In genomic region chr12:104825408-104825807, GRCh38 we compare ENCODE assay signal across 13 cellular contexts.
DNase-seq lines count a peak whose midpoint lies in the region; ATAC-seq, FAIRE-seq and TF ChIP-seq lines count a peak whose summit lies in the region.
"Had no signal": no experiment of that assay in that cellular context is flagged by ENCODE, and none has a peak within 500 bp of the region (broad histone marks: within the 10 kb centered on the region; RNA-seq: fewer than 3 reads in every experiment).

No MANE protein-coding gene starts in this region.

- no peak overlapping the region for H3K27ac ChIP-seq in GM12878 (ENCODE audit: control insufficient read depth, insufficient read depth)
- H3K27ac ChIP-seq: SJSA1 had no signal

- no peaks in the 10 kb centered on the region for H3K27me3 ChIP-seq in GM12878 (replicated peaks in 1 of 2; ENCODE audit: control insufficient read depth in 2 of 2, insufficient read depth in 2 of 2, low read length in 1 of 2)

- BruUV-seq in GM12878 (replicated peaks; lab: Mats Ljungman, UMichigan), result no TSS peak

- H3K9me3 ChIP-seq in GM12878 (replicated peaks; ENCODE audit: control insufficient read depth, insufficient read depth, low read length), result peaks cover 5% of the 10 kb centered on the region; the same call in 2 of the 3 replicates
- H3K9me3 ChIP-seq: SJSA1 had no signal

- H3K4me2 ChIP-seq in GM12878 (ENCODE audit: control insufficient read depth, insufficient read depth), result no peak overlapping the region

- RAD21 ChIA-PET in GM12878 (lab: Charles Lee; ENCODE audit: unreplicated experiment), result interaction anchor here (0.7 kb wide), 1 partner anchor 444 kb away, joined by 3 read pairs; no protein-coding TSS in a partner anchor

- TF ChIP-seq RAD21 in GM12878 (IDR thresholded peaks at IDR 0.05; ENCODE audit: insufficient read depth, low read depth, low read length), result no peak

- CTCF ChIA-PET in GM12878 (lab: Yijun Ruan, JAX), result interaction anchor here (1.1 to 1.3 kb wide), 2 partner anchors 8 to 444 kb away, joined by 3 read pairs; no protein-coding TSS in a partner anchor

- WGBS in GM12878 (ENCODE audit: insufficient coverage, insufficient replicate concordance, low lambda C conversion rate, missing lambda C conversion rate), result 48% methylated on average over 2 of the region's 2 CpGs
- 81 to 91% methylated on average over 2 of the region's 2 CpGs for WGBS in lower leg skin, 2 donors

- H3K36me3 ChIP-seq in GM12878 (ENCODE audit: control insufficient read depth in 2 of 2, insufficient read depth in 2 of 2, low read length in 1 of 2), result no peaks in the 10 kb centered on the region
- H3K36me3 ChIP-seq: SJSA1 had no signal

- no peaks in the 10 kb centered on the region for H4K20me1 ChIP-seq in GM12878 (ENCODE audit: control insufficient read depth, insufficient read depth)

- H3K4me1 ChIP-seq in GM12878 (ENCODE audit: control insufficient read depth, insufficient read depth, low read length), result no peaks in the 10 kb centered on the region
- H3K4me1 ChIP-seq: SJSA1 had no signal

- no peaks in the 10 kb centered on the region for H3K79me2 ChIP-seq in GM12878 (ENCODE audit: control insufficient read depth, insufficient read depth, low read length)

- no peak overlapping the region for H2AFZ ChIP-seq in GM12878 (ENCODE audit: control insufficient read depth, low read depth, low read length)

- FAIRE-seq in GM12878 (lab: Jason Lieb, UNC), result no peak
- FAIRE-seq: A204.1 had no signal

- POLR2A ChIA-PET in GM12878 (lab: Charles Lee), result no interaction called here

- SMC1A ChIA-PET in GM12878 (lab: Charles Lee; ENCODE audit: uncharacterized antibody, unreplicated experiment), result no interaction called here

- no peak for ATAC-seq in GM12878

- H3K4me3 ChIP-seq in GM12878 (no peak overlapping the region), lower leg skin (ENCODE audit: low read depth, poor library complexity, severe bottlenecking) (no peak overlapping the region)
- H3K4me3 ChIP-seq: SJSA1 had no signal

- intact Hi-C loops in GM12878 (cut with micrococcal nuclease; ENCODE audit: unreplicated experiment) (no loop called here), lower leg skin (cut with DNase I; ENCODE audit: low total_unique reads) (no loop called here)

- H3K9ac ChIP-seq in GM12878 (ENCODE audit: control insufficient read depth, insufficient read depth, low read length), result no peak overlapping the region

- TF ChIP-seq CTCF in GM12878 (IDR thresholded peaks at IDR 0.05 in 2 of 3, conservative IDR thresholded peaks at IDR 0.05 in 1 of 3; ENCODE audit: control insufficient read depth in 2 of 3, extremely low read depth in 1 of 3, insufficient read depth in 1 of 3, low read depth in 3 of 3, low read length in 3 of 3), result peak in 2 of 3 experiments; percentile 27 to 33; a peak in 3 of 6 replicates
- TF ChIP-seq CTCF in lower leg skin (IDR thresholded peaks at IDR 0.05), result no peak

- TF ChIP-seq POLR2A in GM12878 (IDR thresholded peaks at IDR 0.05; ENCODE audit: low read depth, low read length) (no peak), lower leg skin (IDR thresholded peaks at IDR 0.05) (no peak)

- in situ Hi-C loops in KBM-7 (cut with MboI; ENCODE audit: low pct_unique_long_range_greater_than_20kb, low sequenced_read_pairs), result no loop called here
- in situ Hi-C loops in GM12878 (cut with MboI), result no loop called here

- DNase-seq in DMS53 (lab: John Stamatoyannopoulos, UW), result peak; percentile 35
- DNase-seq in DMS53 treated with DMSO at 0.1 percent for 48 hours (lab: John Stamatoyannopoulos, UW; ENCODE audit: unreplicated experiment), result no peak
- DNase-seq in KBM-7, result peak; percentile 35
- DNase-seq in GM12878 (ENCODE audit: low read depth, low spot score), result no peak
- DNase-seq in lung microvascular endothelial cell (ENCODE audit: low read depth in 2 of 2), result peak; percentile 5 to 53
- DNase-seq in 8988T, result no peak
- no peak for DNase-seq in lower leg skin (ENCODE audit: low spot score in 2 of 2)
- no peak for DNase-seq in stimulated activated CD8-positive, alpha-beta memory T cell treated with anti-CD3 and anti-CD28 coated beads, Interleukin-4, amount 100 ng/mL, for 48 hours
- DNase-seq: activated CD4-positive, alpha-beta T cell treated with anti-CD3 and anti-CD28 coated beads, Interleukin-2, amount 10 ng/mL, durations not matched to agents 24 days and 14 days; NCI-H1930; stimulated activated CD4-positive, alpha-beta T cell treated with anti-CD3 and anti-CD28 coated beads, Interleukin-4, amount 100 ng/mL, for 24 hours had no signal

- no peak for TF ChIP-seq EP300 in GM12878 (IDR thresholded peaks at IDR 0.05; ENCODE audit: borderline replicate concordance in 1 of 2, control insufficient read depth in 1 of 2, low read depth in 2 of 2, low read length in 2 of 2)

TF ChIP-seq in GM12878, 131 proteins besides CTCF, POLR2A, EP300 and RAD21:
- TF ChIP-seq HDAC6 (IDR thresholded peaks at IDR 0.05; ENCODE audit: unreplicated experiment) (no peak), PML (IDR thresholded peaks at IDR 0.05; ENCODE audit: low read length) (no peak), RFX5 (IDR thresholded peaks at IDR 0.05; ENCODE audit: low read depth, low read length) (no peak), SMC3 (IDR thresholded peaks at IDR 0.05; ENCODE audit: borderline replicate concordance, low read length) (0 out of 2 replicates have a peak, but pooled peaks have one; percentile 17)
TF ChIP-seq in GM12878: peak in this region for 1.

Comparison
In these comparisons a context has a peak if more than half of its experiments do, and no peak if none do; other contexts are left out.
1. DNase-seq: peak in DMS53 (single experiment), KBM-7 (single experiment) and lung microvascular endothelial cell (2 of 2); none in DMS53 treated with DMSO at 0.1 percent for 48 hours (single experiment), GM12878 (single experiment), 8988T (single experiment), lower leg skin (0 of 2) and stimulated activated CD8-positive, alpha-beta memory T cell treated with anti-CD3 and anti-CD28 coated beads, Interleukin-4, amount 100 ng/mL, for 48 hours (single experiment).
2. CTCF ChIP-seq: peak in GM12878 (2 of 3); none in lower leg skin (0 of 3).